ENCODE assay signal across 1 cellular context in genomic region chr9:126933334-126933980, GRCh38.
TF ChIP-seq lines count a peak whose summit lies in the region.

No MANE protein-coding gene starts in this region.

TF ChIP-seq in WTC11, 78 proteins besides CTCF, POLR2A, EP300 and RAD21 (continued from another document):
- TF ChIP-seq PRDM15 (CRISPR knock-in tag; IDR thresholded peaks at IDR 0.05) = no peak
- no peak for TF ChIP-seq NFYB (CRISPR knock-in tag; conservative IDR thresholded peaks at IDR 0.05; ENCODE audit: low read depth)
- no peak for TF ChIP-seq USF1 (CRISPR knock-in tag; IDR thresholded peaks at IDR 0.05)
- no peak for TF ChIP-seq PRRX2 (CRISPR knock-in tag; IDR thresholded peaks at IDR 0.05)
- no peak for TF ChIP-seq ZNF281 (CRISPR knock-in tag; IDR thresholded peaks at IDR 0.05)
- no peak for TF ChIP-seq STAT6 (CRISPR knock-in tag; conservative IDR thresholded peaks at IDR 0.05; ENCODE audit: low read depth)
- no peak for TF ChIP-seq KAT7 (CRISPR knock-in tag; IDR thresholded peaks at IDR 0.05; ENCODE audit: borderline replicate concordance)
- no peak for TF ChIP-seq TP53 (CRISPR knock-in tag; IDR thresholded peaks at IDR 0.05)
